In the genomic region with DNA sequence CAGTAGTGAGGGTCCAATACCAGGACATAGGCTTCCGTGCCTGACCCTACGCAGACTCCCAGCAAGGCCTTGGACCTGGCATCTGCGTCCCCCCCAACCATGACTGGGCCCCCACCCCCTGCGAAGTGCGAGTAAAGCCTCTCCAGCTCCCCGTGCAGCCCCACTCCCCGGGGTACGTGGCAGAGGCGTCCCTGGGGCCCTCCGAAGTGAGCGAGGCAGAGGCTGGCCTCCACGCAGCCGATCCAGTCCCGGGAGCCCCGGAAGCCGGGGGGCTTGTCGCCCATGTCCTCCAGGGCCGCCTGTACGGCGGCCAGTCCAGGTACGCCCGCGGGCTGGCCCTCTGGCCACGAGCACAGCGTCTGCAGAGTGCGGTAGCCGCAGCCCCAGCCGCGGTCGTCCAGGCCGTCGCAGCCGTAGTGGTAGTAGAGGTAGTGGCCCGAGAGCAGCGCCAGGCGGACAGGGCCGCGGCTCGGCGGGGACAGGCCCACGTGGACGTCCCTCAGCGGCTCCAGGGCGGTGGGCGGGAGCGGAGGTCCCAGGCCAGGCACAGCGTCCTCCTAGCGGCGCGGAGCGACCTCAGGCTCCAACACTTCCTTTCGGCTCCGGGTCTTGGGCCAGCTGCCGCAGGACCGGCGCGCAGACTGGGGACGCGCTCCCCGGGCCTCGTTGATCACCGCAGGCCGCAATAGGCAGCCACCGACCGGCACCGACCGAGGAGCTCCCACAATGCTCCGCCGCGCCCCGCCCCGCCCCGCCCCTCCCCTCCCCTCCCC, we compare ENCODE assay signal across 1 cellular context.
TF ChIP-seq lines count a peak whose summit lies in the region.

A gene (minus strand): TSS at position 728 of the 773 bp plus-strand sequence. CDS start 444 bp downstream, at position 284.

TF ChIP-seq in GM12878, 131 proteins besides CTCF, POLR2A, EP300 and RAD21 (continued from another document and continues in another):
- TF ChIP-seq, protein P1, sequence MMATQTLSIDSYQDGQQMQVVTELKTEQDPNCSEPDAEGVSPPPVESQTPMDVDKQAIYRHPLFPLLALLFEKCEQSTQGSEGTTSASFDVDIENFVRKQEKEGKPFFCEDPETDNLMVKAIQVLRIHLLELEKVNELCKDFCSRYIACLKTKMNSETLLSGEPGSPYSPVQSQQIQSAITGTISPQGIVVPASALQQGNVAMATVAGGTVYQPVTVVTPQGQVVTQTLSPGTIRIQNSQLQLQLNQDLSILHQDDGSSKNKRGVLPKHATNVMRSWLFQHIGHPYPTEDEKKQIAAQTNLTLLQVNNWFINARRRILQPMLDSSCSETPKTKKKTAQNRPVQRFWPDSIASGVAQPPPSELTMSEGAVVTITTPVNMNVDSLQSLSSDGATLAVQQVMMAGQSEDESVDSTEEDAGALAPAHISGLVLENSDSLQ (IDR thresholded peaks at IDR 0.05) = peak; percentile 79
- TF ChIP-seq, protein P2, sequence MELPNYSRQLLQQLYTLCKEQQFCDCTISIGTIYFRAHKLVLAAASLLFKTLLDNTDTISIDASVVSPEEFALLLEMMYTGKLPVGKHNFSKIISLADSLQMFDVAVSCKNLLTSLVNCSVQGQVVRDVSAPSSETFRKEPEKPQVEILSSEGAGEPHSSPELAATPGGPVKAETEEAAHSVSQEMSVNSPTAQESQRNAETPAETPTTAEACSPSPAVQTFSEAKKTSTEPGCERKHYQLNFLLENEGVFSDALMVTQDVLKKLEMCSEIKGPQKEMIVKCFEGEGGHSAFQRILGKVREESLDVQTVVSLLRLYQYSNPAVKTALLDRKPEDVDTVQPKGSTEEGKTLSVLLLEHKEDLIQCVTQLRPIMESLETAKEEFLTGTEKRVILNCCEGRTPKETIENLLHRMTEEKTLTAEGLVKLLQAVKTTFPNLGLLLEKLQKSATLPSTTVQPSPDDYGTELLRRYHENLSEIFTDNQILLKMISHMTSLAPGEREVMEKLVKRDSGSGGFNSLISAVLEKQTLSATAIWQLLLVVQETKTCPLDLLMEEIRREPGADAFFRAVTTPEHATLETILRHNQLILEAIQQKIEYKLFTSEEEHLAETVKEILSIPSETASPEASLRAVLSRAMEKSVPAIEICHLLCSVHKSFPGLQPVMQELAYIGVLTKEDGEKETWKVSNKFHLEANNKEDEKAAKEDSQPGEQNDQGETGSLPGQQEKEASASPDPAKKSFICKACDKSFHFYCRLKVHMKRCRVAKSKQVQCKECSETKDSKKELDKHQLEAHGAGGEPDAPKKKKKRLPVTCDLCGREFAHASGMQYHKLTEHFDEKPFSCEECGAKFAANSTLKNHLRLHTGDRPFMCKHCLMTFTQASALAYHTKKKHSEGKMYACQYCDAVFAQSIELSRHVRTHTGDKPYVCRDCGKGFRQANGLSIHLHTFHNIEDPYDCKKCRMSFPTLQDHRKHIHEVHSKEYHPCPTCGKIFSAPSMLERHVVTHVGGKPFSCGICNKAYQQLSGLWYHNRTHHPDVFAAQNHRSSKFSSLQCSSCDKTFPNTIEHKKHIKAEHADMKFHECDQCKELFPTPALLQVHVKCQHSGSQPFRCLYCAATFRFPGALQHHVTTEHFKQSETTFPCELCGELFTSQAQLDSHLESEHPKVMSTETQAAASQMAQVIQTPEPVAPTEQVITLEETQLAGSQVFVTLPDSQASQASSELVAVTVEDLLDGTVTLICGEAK (IDR thresholded peaks at IDR 0.05; ENCODE audit: borderline replicate concordance) = no peak
- TF ChIP-seq KLF5 (IDR thresholded peaks at IDR 0.05; ENCODE audit: partially characterized antibody) (no peak), DPF2 (IDR thresholded peaks at IDR 0.05) (peak; percentile 81), POLR2AphosphoS2 (IDR thresholded peaks at IDR 0.05; ENCODE audit: low read depth, low read length) (no peak), SMAD5 (IDR thresholded peaks at IDR 0.05; ENCODE audit: low read depth) (0 out of 2 replicates have a peak, but pooled peaks have one; percentile 47), IRF4 (IDR thresholded peaks at IDR 0.05; ENCODE audit: low read depth, low read length) (no peak), KAT2A (conservative IDR thresholded peaks at IDR 0.05; ENCODE audit: control insufficient read depth, low read depth, low read length) (no peak), CREM (IDR thresholded peaks at IDR 0.05; ENCODE audit: low read depth) (0 out of 2 replicates have a peak, but pooled peaks have one; percentile 14), EZH2 (IDR thresholded peaks at IDR 0.05; ENCODE audit: borderline replicate concordance, control insufficient read depth, low read depth, low read length) (no peak), ETV6 (conservative IDR thresholded peaks at IDR 0.05 in 1 of 2, IDR thresholded peaks at IDR 0.05 in 1 of 2; ENCODE audit: borderline replicate concordance in 1 of 2, low read depth in 1 of 2) (no peak), POLR2AphosphoS5 (IDR thresholded peaks at IDR 0.05; ENCODE audit: low read length) (peak; percentile 19; the same call in 1 of the 2 replicates), BACH1 (IDR thresholded peaks at IDR 0.05; ENCODE audit: borderline replicate concordance) (peak; percentile 51)
- TF ChIP-seq, protein P3, sequence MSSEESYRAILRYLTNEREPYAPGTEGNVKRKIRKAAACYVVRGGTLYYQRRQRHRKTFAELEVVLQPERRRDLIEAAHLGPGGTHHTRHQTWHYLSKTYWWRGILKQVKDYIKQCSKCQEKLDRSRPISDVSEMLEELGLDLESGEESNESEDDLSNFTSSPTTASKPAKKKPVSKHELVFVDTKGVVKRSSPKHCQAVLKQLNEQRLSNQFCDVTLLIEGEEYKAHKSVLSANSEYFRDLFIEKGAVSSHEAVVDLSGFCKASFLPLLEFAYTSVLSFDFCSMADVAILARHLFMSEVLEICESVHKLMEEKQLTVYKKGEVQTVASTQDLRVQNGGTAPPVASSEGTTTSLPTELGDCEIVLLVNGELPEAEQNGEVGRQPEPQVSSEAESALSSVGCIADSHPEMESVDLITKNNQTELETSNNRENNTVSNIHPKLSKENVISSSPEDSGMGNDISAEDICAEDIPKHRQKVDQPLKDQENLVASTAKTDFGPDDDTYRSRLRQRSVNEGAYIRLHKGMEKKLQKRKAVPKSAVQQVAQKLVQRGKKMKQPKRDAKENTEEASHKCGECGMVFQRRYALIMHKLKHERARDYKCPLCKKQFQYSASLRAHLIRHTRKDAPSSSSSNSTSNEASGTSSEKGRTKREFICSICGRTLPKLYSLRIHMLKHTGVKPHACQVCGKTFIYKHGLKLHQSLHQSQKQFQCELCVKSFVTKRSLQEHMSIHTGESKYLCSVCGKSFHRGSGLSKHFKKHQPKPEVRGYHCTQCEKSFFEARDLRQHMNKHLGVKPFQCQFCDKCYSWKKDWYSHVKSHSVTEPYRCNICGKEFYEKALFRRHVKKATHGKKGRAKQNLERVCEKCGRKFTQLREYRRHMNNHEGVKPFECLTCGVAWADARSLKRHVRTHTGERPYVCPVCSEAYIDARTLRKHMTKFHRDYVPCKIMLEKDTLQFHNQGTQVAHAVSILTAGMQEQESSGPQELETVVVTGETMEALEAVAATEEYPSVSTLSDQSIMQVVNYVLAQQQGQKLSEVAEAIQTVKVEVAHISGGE (CRISPR knock-in tag; IDR thresholded peaks at IDR 0.05) = no peak
- TF ChIP-seq, protein P4, sequence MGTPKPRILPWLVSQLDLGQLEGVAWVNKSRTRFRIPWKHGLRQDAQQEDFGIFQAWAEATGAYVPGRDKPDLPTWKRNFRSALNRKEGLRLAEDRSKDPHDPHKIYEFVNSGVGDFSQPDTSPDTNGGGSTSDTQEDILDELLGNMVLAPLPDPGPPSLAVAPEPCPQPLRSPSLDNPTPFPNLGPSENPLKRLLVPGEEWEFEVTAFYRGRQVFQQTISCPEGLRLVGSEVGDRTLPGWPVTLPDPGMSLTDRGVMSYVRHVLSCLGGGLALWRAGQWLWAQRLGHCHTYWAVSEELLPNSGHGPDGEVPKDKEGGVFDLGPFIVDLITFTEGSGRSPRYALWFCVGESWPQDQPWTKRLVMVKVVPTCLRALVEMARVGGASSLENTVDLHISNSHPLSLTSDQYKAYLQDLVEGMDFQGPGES (IDR thresholded peaks at IDR 0.05) = no peak
- TF ChIP-seq, protein P5, sequence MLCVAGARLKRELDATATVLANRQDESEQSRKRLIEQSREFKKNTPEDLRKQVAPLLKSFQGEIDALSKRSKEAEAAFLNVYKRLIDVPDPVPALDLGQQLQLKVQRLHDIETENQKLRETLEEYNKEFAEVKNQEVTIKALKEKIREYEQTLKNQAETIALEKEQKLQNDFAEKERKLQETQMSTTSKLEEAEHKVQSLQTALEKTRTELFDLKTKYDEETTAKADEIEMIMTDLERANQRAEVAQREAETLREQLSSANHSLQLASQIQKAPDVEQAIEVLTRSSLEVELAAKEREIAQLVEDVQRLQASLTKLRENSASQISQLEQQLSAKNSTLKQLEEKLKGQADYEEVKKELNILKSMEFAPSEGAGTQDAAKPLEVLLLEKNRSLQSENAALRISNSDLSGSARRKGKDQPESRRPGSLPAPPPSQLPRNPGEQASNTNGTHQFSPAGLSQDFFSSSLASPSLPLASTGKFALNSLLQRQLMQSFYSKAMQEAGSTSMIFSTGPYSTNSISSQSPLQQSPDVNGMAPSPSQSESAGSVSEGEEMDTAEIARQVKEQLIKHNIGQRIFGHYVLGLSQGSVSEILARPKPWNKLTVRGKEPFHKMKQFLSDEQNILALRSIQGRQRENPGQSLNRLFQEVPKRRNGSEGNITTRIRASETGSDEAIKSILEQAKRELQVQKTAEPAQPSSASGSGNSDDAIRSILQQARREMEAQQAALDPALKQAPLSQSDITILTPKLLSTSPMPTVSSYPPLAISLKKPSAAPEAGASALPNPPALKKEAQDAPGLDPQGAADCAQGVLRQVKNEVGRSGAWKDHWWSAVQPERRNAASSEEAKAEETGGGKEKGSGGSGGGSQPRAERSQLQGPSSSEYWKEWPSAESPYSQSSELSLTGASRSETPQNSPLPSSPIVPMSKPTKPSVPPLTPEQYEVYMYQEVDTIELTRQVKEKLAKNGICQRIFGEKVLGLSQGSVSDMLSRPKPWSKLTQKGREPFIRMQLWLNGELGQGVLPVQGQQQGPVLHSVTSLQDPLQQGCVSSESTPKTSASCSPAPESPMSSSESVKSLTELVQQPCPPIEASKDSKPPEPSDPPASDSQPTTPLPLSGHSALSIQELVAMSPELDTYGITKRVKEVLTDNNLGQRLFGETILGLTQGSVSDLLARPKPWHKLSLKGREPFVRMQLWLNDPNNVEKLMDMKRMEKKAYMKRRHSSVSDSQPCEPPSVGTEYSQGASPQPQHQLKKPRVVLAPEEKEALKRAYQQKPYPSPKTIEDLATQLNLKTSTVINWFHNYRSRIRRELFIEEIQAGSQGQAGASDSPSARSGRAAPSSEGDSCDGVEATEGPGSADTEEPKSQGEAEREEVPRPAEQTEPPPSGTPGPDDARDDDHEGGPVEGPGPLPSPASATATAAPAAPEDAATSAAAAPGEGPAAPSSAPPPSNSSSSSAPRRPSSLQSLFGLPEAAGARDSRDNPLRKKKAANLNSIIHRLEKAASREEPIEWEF (IDR thresholded peaks at IDR 0.05; ENCODE audit: insufficient replicate concordance, low read depth, low read length) = no peak
- TF ChIP-seq, protein P6, sequence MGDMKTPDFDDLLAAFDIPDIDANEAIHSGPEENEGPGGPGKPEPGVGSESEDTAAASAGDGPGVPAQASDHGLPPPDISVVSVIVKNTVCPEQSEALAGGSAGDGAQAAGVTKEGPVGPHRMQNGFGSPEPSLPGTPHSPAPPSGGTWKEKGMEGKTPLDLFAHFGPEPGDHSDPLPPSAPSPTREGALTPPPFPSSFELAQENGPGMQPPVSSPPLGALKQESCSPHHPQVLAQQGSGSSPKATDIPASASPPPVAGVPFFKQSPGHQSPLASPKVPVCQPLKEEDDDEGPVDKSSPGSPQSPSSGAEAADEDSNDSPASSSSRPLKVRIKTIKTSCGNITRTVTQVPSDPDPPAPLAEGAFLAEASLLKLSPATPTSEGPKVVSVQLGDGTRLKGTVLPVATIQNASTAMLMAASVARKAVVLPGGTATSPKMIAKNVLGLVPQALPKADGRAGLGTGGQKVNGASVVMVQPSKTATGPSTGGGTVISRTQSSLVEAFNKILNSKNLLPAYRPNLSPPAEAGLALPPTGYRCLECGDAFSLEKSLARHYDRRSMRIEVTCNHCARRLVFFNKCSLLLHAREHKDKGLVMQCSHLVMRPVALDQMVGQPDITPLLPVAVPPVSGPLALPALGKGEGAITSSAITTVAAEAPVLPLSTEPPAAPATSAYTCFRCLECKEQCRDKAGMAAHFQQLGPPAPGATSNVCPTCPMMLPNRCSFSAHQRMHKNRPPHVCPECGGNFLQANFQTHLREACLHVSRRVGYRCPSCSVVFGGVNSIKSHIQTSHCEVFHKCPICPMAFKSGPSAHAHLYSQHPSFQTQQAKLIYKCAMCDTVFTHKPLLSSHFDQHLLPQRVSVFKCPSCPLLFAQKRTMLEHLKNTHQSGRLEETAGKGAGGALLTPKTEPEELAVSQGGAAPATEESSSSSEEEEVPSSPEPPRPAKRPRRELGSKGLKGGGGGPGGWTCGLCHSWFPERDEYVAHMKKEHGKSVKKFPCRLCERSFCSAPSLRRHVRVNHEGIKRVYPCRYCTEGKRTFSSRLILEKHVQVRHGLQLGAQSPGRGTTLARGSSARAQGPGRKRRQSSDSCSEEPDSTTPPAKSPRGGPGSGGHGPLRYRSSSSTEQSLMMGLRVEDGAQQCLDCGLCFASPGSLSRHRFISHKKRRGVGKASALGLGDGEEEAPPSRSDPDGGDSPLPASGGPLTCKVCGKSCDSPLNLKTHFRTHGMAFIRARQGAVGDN (IDR thresholded peaks at IDR 0.05) = 0 out of 2 replicates have a peak, but pooled peaks have one; percentile 29
- TF ChIP-seq, protein P7, sequence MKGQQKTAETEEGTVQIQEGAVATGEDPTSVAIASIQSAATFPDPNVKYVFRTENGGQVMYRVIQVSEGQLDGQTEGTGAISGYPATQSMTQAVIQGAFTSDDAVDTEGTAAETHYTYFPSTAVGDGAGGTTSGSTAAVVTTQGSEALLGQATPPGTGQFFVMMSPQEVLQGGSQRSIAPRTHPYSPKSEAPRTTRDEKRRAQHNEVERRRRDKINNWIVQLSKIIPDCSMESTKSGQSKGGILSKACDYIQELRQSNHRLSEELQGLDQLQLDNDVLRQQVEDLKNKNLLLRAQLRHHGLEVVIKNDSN (IDR thresholded peaks at IDR 0.05; ENCODE audit: borderline replicate concordance, extremely low read length, insufficient read depth, low read depth, low read length) = peak; percentile 25
- TF ChIP-seq, protein P8, sequence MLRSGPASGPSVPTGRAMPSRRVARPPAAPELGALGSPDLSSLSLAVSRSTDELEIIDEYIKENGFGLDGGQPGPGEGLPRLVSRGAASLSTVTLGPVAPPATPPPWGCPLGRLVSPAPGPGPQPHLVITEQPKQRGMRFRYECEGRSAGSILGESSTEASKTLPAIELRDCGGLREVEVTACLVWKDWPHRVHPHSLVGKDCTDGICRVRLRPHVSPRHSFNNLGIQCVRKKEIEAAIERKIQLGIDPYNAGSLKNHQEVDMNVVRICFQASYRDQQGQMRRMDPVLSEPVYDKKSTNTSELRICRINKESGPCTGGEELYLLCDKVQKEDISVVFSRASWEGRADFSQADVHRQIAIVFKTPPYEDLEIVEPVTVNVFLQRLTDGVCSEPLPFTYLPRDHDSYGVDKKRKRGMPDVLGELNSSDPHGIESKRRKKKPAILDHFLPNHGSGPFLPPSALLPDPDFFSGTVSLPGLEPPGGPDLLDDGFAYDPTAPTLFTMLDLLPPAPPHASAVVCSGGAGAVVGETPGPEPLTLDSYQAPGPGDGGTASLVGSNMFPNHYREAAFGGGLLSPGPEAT (IDR thresholded peaks at IDR 0.05; ENCODE audit: low read depth) = no peak
